In the genomic region with DNA sequence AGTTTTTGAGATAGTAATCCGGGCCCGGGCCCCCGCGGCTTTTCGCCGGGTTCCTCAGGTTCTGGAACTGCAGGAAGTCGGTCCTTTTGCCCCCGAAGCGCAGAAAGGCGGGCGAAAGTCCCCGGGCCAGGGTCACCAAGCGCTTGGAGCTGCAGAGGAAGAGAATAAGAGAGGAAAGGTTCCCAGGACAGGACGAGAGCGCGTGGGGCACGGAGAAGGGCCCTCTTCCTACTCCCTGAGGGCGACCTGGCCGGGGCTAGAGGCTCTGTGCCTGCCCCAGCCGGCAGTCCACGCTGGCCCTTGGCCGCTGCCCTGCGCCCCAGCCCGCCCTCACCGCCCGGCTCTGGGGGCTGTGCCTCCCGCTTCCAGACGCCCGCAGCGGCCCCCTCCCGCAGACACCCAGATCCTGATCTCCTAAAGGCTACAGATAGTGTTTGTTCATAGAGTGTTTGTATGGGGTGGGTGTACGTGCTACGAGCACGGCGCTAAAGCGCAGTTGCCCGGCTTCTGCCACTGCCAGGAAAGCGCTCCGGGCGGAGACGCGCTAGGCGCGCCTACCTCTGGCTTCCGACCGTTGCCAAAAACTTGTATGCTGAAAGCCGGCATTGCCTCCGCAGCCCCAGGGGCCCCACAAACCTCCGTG, we compare ENCODE assay signal across 12 cellular contexts. TPM values are rescaled to one million over a fixed set of nuclear protein-coding genes. Genes with fewer than 3 reads are reported as not detected.
A peak's percentile ranks its signal among the peaks of the same experiment; 100 is the strongest.
DNase-seq lines count a peak whose midpoint lies in the region; ATAC-seq and TF ChIP-seq lines count a peak whose summit lies in the region.
"Had no signal": no experiment of that assay in that cellular context is flagged by ENCODE, and none has a peak within 500 bp of the region (broad histone marks: within the 10 kb centered on the region; RNA-seq: fewer than 3 reads in every experiment).

No MANE protein-coding gene starts in this region.

- H3K36me3 ChIP-seq in BLaER1 (no peaks in the 10 kb centered on the region), endodermal cell (ENCODE audit: control insufficient read depth, insufficient read depth, low read length) (no peaks in the 10 kb centered on the region)

- H3K4me3 Mint-ChIP-seq in endodermal cell: peak overlapping the region; percentile 62
- H3K4me3 Mint-ChIP-seq in naive B cell: peak overlapping the region in 7 of 8 donors; percentile 26 to 75 (median 59)
- no peak overlapping the region for H3K4me3 Mint-ChIP-seq in CD4-positive, alpha-beta T cell

- POLR2A ChIA-PET in CD4-positive, alpha-beta T cell (lab: Charles Lee): no interaction called here

- H3K4me1 ChIP-seq in BLaER1 (peaks cover 39% of the 10 kb centered on the region), endodermal cell (ENCODE audit: control insufficient read depth, insufficient read depth, low read length) (peaks cover 5% of the 10 kb centered on the region)

- peaks cover 77% of the 10 kb centered on the region for H3K27me3 ChIP-seq in BLaER1
- H3K27me3 ChIP-seq in endodermal cell (ENCODE audit: control insufficient read depth, insufficient read depth, low read length, poor library complexity, severe bottlenecking): peaks cover 97% of the 10 kb centered on the region
- H3K27me3 ChIP-seq in CD4-positive, alpha-beta T cell (ENCODE audit: control insufficient read depth, insufficient read depth, low read length): peaks cover 76% of the 10 kb centered on the region

- H3K27ac Mint-ChIP-seq in endodermal cell: no peak overlapping the region
- H3K27ac Mint-ChIP-seq in naive B cell: peak overlapping the region in 1 of 6 donors; percentile 19
- no peak overlapping the region for H3K27ac Mint-ChIP-seq in CD4-positive, alpha-beta T cell

- CTCF ChIA-PET in CD4-positive, alpha-beta T cell (lab: Charles Lee): no interaction called here

- H3K4me2 ChIP-seq in BLaER1: peak overlapping the region; percentile 96

- no peak overlapping the region for H3K27ac ChIP-seq in BLaER1
- H3K27ac ChIP-seq in endodermal cell (ENCODE audit: low read depth, low read length): no peak overlapping the region
- no peak overlapping the region for H3K27ac ChIP-seq in CD4-positive, alpha-beta T cell (ENCODE audit: low read depth, low read length)

- peak; percentile 84 for DNase-seq in endodermal cell
- DNase-seq in naive B cell: no peak
- no peak for DNase-seq in ACHN
- no peak for DNase-seq in CD4-positive, alpha-beta T cell
- DNase-seq in A172 (ENCODE audit: low spot score): no peak
- DNase-seq: activated CD8-positive, alpha-beta memory T cell treated with anti-CD3 and anti-CD28 coated beads for 24 hours; central memory CD4-positive, alpha-beta T cell; DMS79 had no signal

- intact Hi-C loops in CD4-positive, alpha-beta T cell (cut with DNase I, micrococcal nuclease): no loop called here

- H3K9me3 Mint-ChIP-seq in endodermal cell (no peaks in the 10 kb centered on the region), naive B cell (peaks cover 0 to 53% (median 34%) of the 10 kb centered on the region in 7 donors)
- no peaks in the 10 kb centered on the region for H3K9me3 Mint-ChIP-seq in CD4-positive, alpha-beta T cell

- H3K9me3 ChIP-seq in BLaER1: peaks cover 14% of the 10 kb centered on the region
- no peaks in the 10 kb centered on the region for H3K9me3 ChIP-seq in endodermal cell (ENCODE audit: control insufficient read depth, low read length)
- no peaks in the 10 kb centered on the region for H3K9me3 ChIP-seq in CD4-positive, alpha-beta T cell (ENCODE audit: control insufficient read depth, low read length)

- H3K27me3 Mint-ChIP-seq in endodermal cell (ENCODE audit: insufficient read depth) (peaks cover 97% of the 10 kb centered on the region), naive B cell (peaks cover 73 to 80% (median 74%) of the 10 kb centered on the region in 3 donors)
- peaks cover 95% of the 10 kb centered on the region for H3K27me3 Mint-ChIP-seq in CD4-positive, alpha-beta T cell

- H3K9ac ChIP-seq in BLaER1: no peak overlapping the region
- H3K9ac ChIP-seq in endodermal cell (ENCODE audit: extremely low read depth, low read length, poor library complexity, severe bottlenecking): no peak overlapping the region

- H3K4me3 ChIP-seq in BLaER1: peak overlapping the region; percentile 64
- peak overlapping the region; percentile 83 for H3K4me3 ChIP-seq in endodermal cell (ENCODE audit: low read length)

- TF ChIP-seq CTCF in endodermal cell (conservative IDR thresholded peaks at IDR 0.05): no peak
- no peak for TF ChIP-seq CTCF in CD4-positive, alpha-beta T cell (IDR thresholded peaks at IDR 0.05)

- WGBS in endodermal cell (ENCODE audit: insufficient coverage in 1 of 2, insufficient read length in 1 of 2), 2 experiments: 0 to 8% methylated on average over 5 to 49 of the region's 49 CpGs

- H3K36me3 Mint-ChIP-seq in endodermal cell (ENCODE audit: low read depth) (no peaks in the 10 kb centered on the region), naive B cell (peaks cover 7 to 10% of the 10 kb centered on the region in 2 donors)
- no peaks in the 10 kb centered on the region for H3K36me3 Mint-ChIP-seq in CD4-positive, alpha-beta T cell (ENCODE audit: low read depth)

- H3K4me1 Mint-ChIP-seq in endodermal cell (peaks cover 42% of the 10 kb centered on the region), naive B cell (peaks cover 22 to 39% (median 28%) of the 10 kb centered on the region in 3 donors)
- peaks cover 32% of the 10 kb centered on the region for H3K4me1 Mint-ChIP-seq in CD4-positive, alpha-beta T cell (ENCODE audit: low read depth)

- in situ Hi-C loops in ACHN (cut with HindIII; ENCODE audit: low pct_ligation_motif_present, low pct_unique_long_range_greater_than_20kb, low sequenced_read_pairs): no loop called here

- ATAC-seq in GM21526 (IDR thresholded peaks at IDR 0.05; ENCODE audit: low FRiP score, unreplicated experiment) (peak; percentile 36), naive B cell (ENCODE audit: low read depth in 2 of 2) (no peak), HG03175 (IDR thresholded peaks at IDR 0.05; ENCODE audit: unreplicated experiment) (no peak)
- no peak for ATAC-seq in CD4-positive, alpha-beta T cell (ENCODE audit: poor library complexity)

- peaks cover 26% of the 10 kb centered on the region for H4K20me1 ChIP-seq in BLaER1

RNA-seq across cellular contexts. Expression of gene HPSE2, which starts 3.2 kb away (rescaled TPM):
- total RNA-seq in endodermal cell: under 1 TPM; 0.07 to 0.11 TPM
- polyA plus RNA-seq in endodermal cell (2013, experiment 1 of 2): 0.21 TPM
- polyA plus RNA-seq in endodermal cell (2013, experiment 2 of 2): not detected
- not detected for polyA plus RNA-seq in naive B cell (ENCODE audit: low read depth in 6 of 6)
- total RNA-seq in CD4-positive, alpha-beta T cell: not detected
- not detected in 2 replicates for total RNA-seq in A172 (2014; rRNA removed; shearing (Covaris generic))
- total RNA-seq: kidney epithelial cell had no signal
